Comparison of ENCODE assay signal across 8 cellular contexts in the genomic region with DNA sequence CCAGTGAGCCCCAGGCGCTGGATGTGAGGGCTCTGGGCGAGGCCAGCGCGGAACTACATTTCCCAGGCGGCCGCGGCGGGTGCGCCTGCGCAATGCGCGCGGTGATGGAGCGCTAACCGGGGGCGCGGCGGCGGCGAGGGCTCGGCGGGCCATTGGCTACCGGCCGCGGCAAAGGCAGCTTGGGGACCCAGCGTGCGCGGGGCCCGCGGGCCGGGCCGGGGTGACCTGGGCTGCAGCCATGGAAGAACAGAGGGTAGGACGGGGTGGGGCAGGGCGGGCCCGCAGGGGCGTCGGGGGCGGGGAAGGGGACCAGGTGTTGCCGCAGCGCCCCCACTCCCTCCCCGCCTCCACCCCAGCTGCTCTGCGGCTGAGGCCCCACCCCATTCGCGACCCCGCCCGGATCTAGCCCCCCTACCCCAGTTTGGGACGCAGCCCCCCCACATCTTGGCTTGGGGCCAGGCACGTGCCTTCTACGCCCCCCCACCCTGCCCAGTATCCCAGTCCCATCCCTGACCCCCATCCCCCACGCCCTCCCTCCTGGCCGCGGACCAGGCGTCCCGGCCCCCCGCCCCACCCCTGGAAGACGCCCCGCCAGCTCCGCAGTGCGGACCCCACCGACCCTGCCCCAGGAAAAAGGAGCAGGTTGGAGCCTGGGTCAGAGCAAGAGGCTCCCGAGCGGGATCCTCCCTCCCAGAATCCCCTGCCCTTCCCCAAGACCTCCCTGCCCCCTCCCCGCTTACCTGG. TPM values are rescaled to one million over a fixed set of nuclear protein-coding genes. Genes with fewer than 3 reads are reported as not detected.
DNase-seq lines count a peak whose midpoint lies in the region; ATAC-seq and TF ChIP-seq lines count a peak whose summit lies in the region.

A gene (plus strand): TSS at position 90 of the 744 bp plus-strand sequence. CDS start 149 bp downstream, at position 239.

- H3K9ac ChIP-seq in colonic mucosa (ENCODE audit: low read depth in 2 of 2, low read length in 2 of 2) (no peak within 1 kb of the TSS), MM.1S (ENCODE audit: low read length) (no peak within 1 kb of the TSS)

- no peaks in the 10 kb centered on the region for H4K20me1 ChIP-seq in MM.1S (ENCODE audit: insufficient read depth, low read length)

- intact Hi-C loops in colonic mucosa (cut with DNase I): no loop called here

- H3K27ac ChIP-seq in colonic mucosa (no peak within 1 kb of the TSS), substantia nigra (ENCODE audit: low read depth, low read length, poor library complexity, severe bottlenecking) (peak within 1 kb of the TSS; percentile 45), MM.1S (ENCODE audit: low read length) (no peak within 1 kb of the TSS)

- peak; percentile 97 for DNase-seq in GM10266 (ENCODE audit: extremely low spot score)
- DNase-seq in NCI-H146 treated with DMSO at 0.1 percent for 48 hours (lab: John Stamatoyannopoulos, UW; ENCODE audit: unreplicated experiment): peak; percentile 20
- peak; percentile 21 for DNase-seq in activated CD4-positive, CD25-positive, alpha-beta regulatory T cell treated with anti-CD3 and anti-CD28 coated beads, Interleukin-2, amount 50 U/mL, for 16 hours (ENCODE audit: low read depth, low spot score)
- no peak for DNase-seq in colonic mucosa
- DNase-seq in myocyte (ENCODE audit: low read depth): peak; percentile 30
- peak in 22 of 49 donors; percentile 1 to 90 (median 20) for DNase-seq in substantia nigra (lab: John Stamatoyannopoulos, UW)
- DNase-seq in MM.1S: no peak

- no peaks in the 10 kb centered on the region for H3F3A ChIP-seq in MM.1S (ENCODE audit: insufficient read depth, low read length)

- H3K79me2 ChIP-seq in MM.1S (ENCODE audit: low read length): no peaks in the 10 kb centered on the region

- TF ChIP-seq CTCF in GM10266 (IDR thresholded peaks at IDR 0.05; ENCODE audit: control insufficient read depth, insufficient read depth, low read depth, missing control alignments) (no peak), colonic mucosa (IDR thresholded peaks at IDR 0.05) (no peak), MM.1S (IDR thresholded peaks at IDR 0.05; ENCODE audit: low read length) (no peak)

- H3K4me1 ChIP-seq in colonic mucosa: no peaks in the 10 kb centered on the region
- H3K4me1 ChIP-seq in MM.1S (ENCODE audit: low read length): no peaks in the 10 kb centered on the region

- H3K9me2 ChIP-seq in MM.1S (replicated peaks; ENCODE audit: insufficient read depth, low read length): no peaks in the 10 kb centered on the region

- H3K4me3 ChIP-seq in colonic mucosa (peak within 1 kb of the TSS; percentile 15), MM.1S (ENCODE audit: low read length) (no peak within 1 kb of the TSS)

- H2AFZ ChIP-seq in MM.1S (ENCODE audit: low read length): no peak within 1 kb of the TSS

- no peak for ATAC-seq in GM21360 (IDR thresholded peaks at IDR 0.05; ENCODE audit: unreplicated experiment)

- H3K9me3 ChIP-seq in colonic mucosa (no peaks in the 10 kb centered on the region), MM.1S (replicated peaks; ENCODE audit: insufficient read depth, low read length) (no peaks in the 10 kb centered on the region)

- no peaks in the 10 kb centered on the region for H3K36me3 ChIP-seq in colonic mucosa
- no peaks in the 10 kb centered on the region for H3K36me3 ChIP-seq in MM.1S (replicated peaks; ENCODE audit: insufficient read depth, low read length)

- H3K27me3 ChIP-seq in colonic mucosa (no peaks in the 10 kb centered on the region), MM.1S (replicated peaks; ENCODE audit: insufficient read depth, low read length) (peaks cover 81% of the 10 kb centered on the region)

- H3K4me2 ChIP-seq in MM.1S (ENCODE audit: low read depth, low read length): no peak within 1 kb of the TSS

RNA-seq across cellular contexts. Expression of the gene that starts here (rescaled TPM):
- total RNA-seq in colonic mucosa: 1 to 10 TPM in 1 of 2 donors, under 1 TPM in 1; 0.98 to 2.4 TPM
- total RNA-seq in myocyte: 2.3 and 2.6 TPM in 2 replicates
- 1.1 TPM for polyA plus RNA-seq in myocyte (2012)

Comparison
In these comparisons a context has a peak if more than half of its experiments do, and no peak if none do; other contexts are left out.
1. DNase-seq: peak in GM10266 (single experiment), NCI-H146 treated with DMSO at 0.1 percent for 48 hours (single experiment), activated CD4-positive, CD25-positive, alpha-beta regulatory T cell treated with anti-CD3 and anti-CD28 coated beads, Interleukin-2, amount 50 U/mL, for 16 hours (single experiment) and myocyte (single experiment); none in colonic mucosa (single experiment) and MM.1S (single experiment).